ENCODE assay signal across 1 cellular context in genomic region chr9:124347968-124348358, GRCh38.
TF ChIP-seq lines count a peak whose summit lies in the region.

No MANE protein-coding gene starts in this region.

TF ChIP-seq in H1, 55 proteins besides CTCF, POLR2A, EP300 and RAD21:
- TF ChIP-seq BCL11A (IDR thresholded peaks at IDR 0.05; ENCODE audit: low read depth in 2 of 2, low read length in 2 of 2): no peak
- TF ChIP-seq POLR2AphosphoS5 (IDR thresholded peaks at IDR 0.05; ENCODE audit: low read depth, low read length): peak; percentile 31; the same call in 1 of the 2 replicates
